17 cellular contexts compared by ENCODE assay signal in genomic region chr22:28333106-28333505, GRCh38.
"Had no signal": no experiment of that assay in that cellular context is flagged by ENCODE, and none has a peak within 500 bp of the region (broad histone marks: within the 10 kb centered on the region; RNA-seq: fewer than 3 reads in every experiment).

No MANE protein-coding gene starts in this region.

- H3K36me3 ChIP-seq: cardiac muscle cell, gastrocnemius medialis, right lobe of liver, transverse colon, vagina, WERI-Rb-1 had no signal

- H3K4me3 ChIP-seq: cardiac muscle cell, dorsolateral prefrontal cortex, gastrocnemius medialis, lung, right lobe of liver, transverse colon, vagina had no signal

- H3K27ac ChIP-seq: cardiac muscle cell, dorsolateral prefrontal cortex, gastrocnemius medialis, right lobe of liver, transverse colon, vagina, WERI-Rb-1 had no signal

- H3K36me3 Mint-ChIP-seq: activated naive CD4-positive, alpha-beta T cell treated with anti-CD3 and anti-CD28 coated beads, Interleukin-2, amount 50 U/mL, for 72 hours had no signal

- H3K4me3 Mint-ChIP-seq: activated CD4-positive, alpha-beta memory T cell treated with anti-CD3 and anti-CD28 coated beads, Interleukin-2, amount 10 ng/mL, durations not matched to agents 7 days and 5 days; activated T-cell treated with anti-CD3 and anti-CD28 coated beads, Interleukin-2, amount 50 U/mL, for 24 hours; endodermal cell; neural crest cell had no signal

- H3K27ac Mint-ChIP-seq: activated CD4-positive, alpha-beta memory T cell treated with anti-CD3 and anti-CD28 coated beads, Interleukin-2, amount 10 ng/mL, durations not matched to agents 7 days and 5 days; activated naive CD4-positive, alpha-beta T cell treated with anti-CD3 and anti-CD28 coated beads, Interleukin-2, amount 50 U/mL, for 72 hours; activated T-cell treated with anti-CD3 and anti-CD28 coated beads, Interleukin-2, amount 50 U/mL, for 24 hours; endodermal cell had no signal

- H3K9me3 ChIP-seq: gastrocnemius medialis, right lobe of liver, transverse colon, vagina had no signal

- H3K9me3 Mint-ChIP-seq: activated CD4-positive, alpha-beta memory T cell treated with anti-CD3 and anti-CD28 coated beads, Interleukin-2, amount 10 ng/mL, durations not matched to agents 7 days and 5 days had no signal

- DNase-seq: activated CD4-positive, alpha-beta memory T cell treated with anti-CD3 and anti-CD28 coated beads, Interleukin-2, amount 10 ng/mL, durations not matched to agents 7 days and 5 days; activated effector memory CD4-positive, alpha-beta T cell treated with Interleukin-2 at 50 U/mL for 16 hours; activated T-cell treated with anti-CD3 and anti-CD28 coated beads, Interleukin-2, amount 50 U/mL, for 24 hours; dorsolateral prefrontal cortex; endodermal cell; gastrocnemius medialis; left colon; midbrain; right lobe of liver; stimulated activated naive CD8-positive, alpha-beta T cell treated with anti-CD3 and anti-CD28 coated beads, Interleukin-15, Interleukin-2, amounts not matched to agents 100 U/mL and 50 U/mL, for 24 hours; transverse colon; WERI-Rb-1 had no signal

- ATAC-seq: activated naive CD4-positive, alpha-beta T cell treated with anti-CD3 and anti-CD28 coated beads, Interleukin-2, amount 50 U/mL, for 72 hours; left colon; right lobe of liver; stimulated activated naive CD8-positive, alpha-beta T cell treated with anti-CD3 and anti-CD28 coated beads, Interleukin-15, Interleukin-2, amounts not matched to agents 100 U/mL and 50 U/mL, for 24 hours had no signal

- H3K4me1 ChIP-seq: right lobe of liver, transverse colon, vagina had no signal

- H3K4me1 Mint-ChIP-seq: endodermal cell had no signal
